Comparison of ENCODE assay signal across 8 cellular contexts in the genomic region with DNA sequence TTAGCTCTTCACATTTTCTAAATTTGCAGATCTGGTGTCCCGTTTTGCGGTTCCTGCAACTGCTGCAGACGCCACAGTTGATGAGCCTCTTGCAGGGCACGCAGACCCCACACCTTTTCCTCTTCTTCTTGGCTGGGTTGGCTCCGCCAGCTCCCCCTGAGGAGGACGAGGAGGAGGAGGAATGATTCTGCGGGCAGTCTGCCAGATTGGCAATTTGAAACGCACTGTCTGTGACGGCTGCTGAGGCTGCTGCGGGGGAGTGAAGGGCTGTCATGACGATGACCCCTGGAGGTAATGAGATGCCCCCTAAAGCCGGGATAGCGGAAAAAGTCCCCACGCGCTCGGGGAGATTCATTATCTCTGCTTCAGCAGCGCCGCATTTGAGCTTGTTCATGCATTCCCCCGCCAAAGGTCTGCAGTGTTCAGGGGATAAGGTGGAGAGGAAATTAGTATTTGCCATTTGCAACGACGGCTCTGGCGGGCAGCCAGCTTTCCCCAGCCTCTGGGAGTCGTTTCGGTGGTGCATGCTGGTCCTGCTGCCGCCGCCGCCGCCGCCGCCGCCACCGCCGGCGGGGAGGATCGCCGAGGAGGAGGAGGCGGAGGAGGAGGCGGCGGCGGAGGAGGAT. TPM values are rescaled to one million over a fixed set of nuclear protein-coding genes. Genes with fewer than 3 reads are reported as not detected.
A peak's percentile ranks its signal among the peaks of the same experiment; 100 is the strongest.
DNase-seq lines count a peak whose midpoint lies in the region; ATAC-seq and TF ChIP-seq lines count a peak whose summit lies in the region.

No MANE protein-coding gene starts in this region.

- H3K79me2 ChIP-seq in KMS-11 (ENCODE audit: insufficient read depth, low read depth), result peaks cover 51% of the 10 kb centered on the region

- no peak overlapping the region for H3K27ac Mint-ChIP-seq in activated naive CD4-positive, alpha-beta T cell treated with anti-CD3 and anti-CD28 coated beads for 36 hours

- H2BK12ac ChIP-seq in neuronal stem cell (ENCODE audit: low read length), result no peak overlapping the region

- no peak overlapping the region for H4K91ac ChIP-seq in neuronal stem cell (ENCODE audit: low read depth, low read length, poor library complexity)

- no peak for TF ChIP-seq POLR2A in vagina (IDR thresholded peaks at IDR 0.05)

- peak overlapping the region; percentile 87 for H2BK5ac ChIP-seq in neuronal stem cell (ENCODE audit: low read length)

- no peak for TF ChIP-seq CTCF in KMS-11 (conservative IDR thresholded peaks at IDR 0.05; ENCODE audit: low read depth, low read length)
- no peak for TF ChIP-seq CTCF in RWPE1 (conservative IDR thresholded peaks at IDR 0.05; ENCODE audit: low read depth)
- no peak for TF ChIP-seq CTCF in vagina (IDR thresholded peaks at IDR 0.05)

- no peaks in the 10 kb centered on the region for H3K27me3 ChIP-seq in KMS-11 (ENCODE audit: insufficient read depth, low read depth)
- no peaks in the 10 kb centered on the region for H3K27me3 ChIP-seq in neuronal stem cell (ENCODE audit: control insufficient read depth in 3 of 3, insufficient read depth in 3 of 3, low read depth in 1 of 3, low read length in 3 of 3)
- H3K27me3 ChIP-seq in vagina, result no peaks in the 10 kb centered on the region

- no peak overlapping the region for H3K4ac ChIP-seq in neuronal stem cell (ENCODE audit: low read length)

- peaks cover 28% of the 10 kb centered on the region for H3K4me1 Mint-ChIP-seq in activated naive CD4-positive, alpha-beta T cell treated with anti-CD3 and anti-CD28 coated beads for 36 hours (ENCODE audit: low read depth)

- H3K4me3 ChIP-seq in KMS-11 (IDR thresholded peaks at IDR 0.05; ENCODE audit: insufficient read depth, low read depth, low read length) (peak overlapping the region; percentile 38), neuronal stem cell (ENCODE audit: low read length in 2 of 2) (peak overlapping the region; percentile 61 to 77), vagina (peak overlapping the region; percentile 55 to 64)

- no peaks in the 10 kb centered on the region for H3K36me3 Mint-ChIP-seq in activated naive CD4-positive, alpha-beta T cell treated with anti-CD3 and anti-CD28 coated beads for 36 hours (ENCODE audit: low read depth)

- peaks cover 56% of the 10 kb centered on the region for H3K27me3 Mint-ChIP-seq in activated naive CD4-positive, alpha-beta T cell treated with anti-CD3 and anti-CD28 coated beads for 36 hours (ENCODE audit: low read depth)

- CTCF ChIA-PET in RWPE1 (lab: Yijun Ruan, JAX), result no interaction called here
- CTCF ChIA-PET in activated naive CD4-positive, alpha-beta T cell treated with anti-CD3 and anti-CD28 coated beads for 36 hours (lab: Charles Lee), result interaction anchor here (1.1 kb wide), 1 partner anchor 9 kb away, joined by 3 read pairs; no protein-coding TSS in a partner anchor

- peak overlapping the region; percentile 75 for H3K4me2 ChIP-seq in KMS-11
- peak overlapping the region; percentile 85 for H3K4me2 ChIP-seq in neuronal stem cell (ENCODE audit: insufficient read depth, low read length, poor library complexity, severe bottlenecking)

- DNase-seq in EH (ENCODE audit: low read depth) (peak; percentile 48), RWPE1 (ENCODE audit: low spot score) (peak; percentile 13), glomerular visceral epithelial cell (ENCODE audit: extremely low spot score) (peak; percentile 82), neuronal stem cell (ENCODE audit: low spot score) (peak; percentile 68), vagina (ENCODE audit: extremely low spot score in 2 of 2) (no peak)
- DNase-seq in activated naive CD4-positive, alpha-beta T cell treated with anti-CD3 and anti-CD28 coated beads for 36 hours, result peak; percentile 43

- H4K8ac ChIP-seq in neuronal stem cell (ENCODE audit: low read depth, low read length), result no peak overlapping the region

- peak overlapping the region; percentile 86 for H3K27ac ChIP-seq in KMS-11
- H3K27ac ChIP-seq in RWPE1, result no peak overlapping the region
- H3K27ac ChIP-seq in neuronal stem cell (replicated peaks; ENCODE audit: low read length), result peak overlapping the region; percentile 97
- H3K27ac ChIP-seq in vagina, result no peak overlapping the region

- H2AFZ ChIP-seq in KMS-11 (ENCODE audit: low read depth), result peak overlapping the region; percentile 20
- H2AFZ ChIP-seq in neuronal stem cell (ENCODE audit: low read length), result peak overlapping the region; percentile 85

- H3K18ac ChIP-seq in neuronal stem cell (ENCODE audit: low read length), result peak overlapping the region; percentile 84

- H3K23ac ChIP-seq in neuronal stem cell (ENCODE audit: low read depth, low read length, poor library complexity), result no peak overlapping the region

- H2AK5ac ChIP-seq in neuronal stem cell (ENCODE audit: low read depth, low read length), result peak overlapping the region; percentile 38

- peak overlapping the region; percentile 44 for H3K4me3 Mint-ChIP-seq in activated naive CD4-positive, alpha-beta T cell treated with anti-CD3 and anti-CD28 coated beads for 36 hours

- peak; percentile 11 for ATAC-seq in GM21786 (IDR thresholded peaks at IDR 0.05; ENCODE audit: unreplicated experiment)

- WGBS in neuronal stem cell (ENCODE audit: extremely low coverage in 2 of 2, insufficient read length in 2 of 2, insufficient replicate concordance in 1 of 2), 2 donors, result no CpG with 5 or more reads among the region's 40 CpGs

- H3K9ac ChIP-seq in KMS-11 (peak overlapping the region; percentile 61), neuronal stem cell (ENCODE audit: low read depth, low read length, poor library complexity) (peak overlapping the region; percentile 64)

- no peaks in the 10 kb centered on the region for H3K9me3 Mint-ChIP-seq in activated naive CD4-positive, alpha-beta T cell treated with anti-CD3 and anti-CD28 coated beads for 36 hours

- H3K79me1 ChIP-seq in neuronal stem cell (ENCODE audit: low read depth, low read length), result no peaks in the 10 kb centered on the region

- no peaks in the 10 kb centered on the region for H3K9me3 ChIP-seq in neuronal stem cell (replicated peaks in 1 of 2; ENCODE audit: control insufficient read depth in 2 of 2, insufficient read depth in 1 of 2, low read depth in 1 of 2, low read length in 2 of 2)
- H3K9me3 ChIP-seq in vagina, result no peaks in the 10 kb centered on the region

- H2BK120ac ChIP-seq in neuronal stem cell (ENCODE audit: low read depth, low read length), result no peak overlapping the region

- H3K4me1 ChIP-seq in KMS-11 (ENCODE audit: low read depth, poor library complexity, severe bottlenecking), result peaks cover 43% of the 10 kb centered on the region
- peaks cover 6 to 33% of the 10 kb centered on the region in 2 donors for H3K4me1 ChIP-seq in neuronal stem cell (ENCODE audit: control insufficient read depth in 2 of 2, insufficient read depth in 1 of 2, low read depth in 1 of 2, low read length in 2 of 2)
- peaks cover 29% of the 10 kb centered on the region for H3K4me1 ChIP-seq in vagina

- POLR2A ChIA-PET in RWPE1 (lab: Yijun Ruan, JAX; ENCODE audit: low non-redundant PET), result no interaction called here

- H4K20me1 ChIP-seq in KMS-11 (ENCODE audit: insufficient read depth), result no peaks in the 10 kb centered on the region

- H3K14ac ChIP-seq in neuronal stem cell (ENCODE audit: low read length), result no peak overlapping the region

- no peaks in the 10 kb centered on the region for H3K36me3 ChIP-seq in KMS-11 (ENCODE audit: insufficient read depth)
- H3K36me3 ChIP-seq in neuronal stem cell (replicated peaks in 1 of 2; ENCODE audit: control insufficient read depth in 2 of 2, insufficient read depth in 2 of 2, low read length in 2 of 2), result peaks cover 0 to 16% of the 10 kb centered on the region in 2 donors
- H3K36me3 ChIP-seq in vagina, result no peaks in the 10 kb centered on the region

- H2BK15ac ChIP-seq in neuronal stem cell (ENCODE audit: low read length), result no peak overlapping the region

- intact Hi-C loops in activated naive CD4-positive, alpha-beta T cell treated with anti-CD3 and anti-CD28 coated beads for 36 hours (cut with micrococcal nuclease), result loop anchor here (5.0 kb wide), 1 partner anchor 981 kb away; the partner anchor contains the start of gene PPA2
- intact Hi-C loops in vagina (cut with DNase I), result no loop called here

RNA-seq across cellular contexts. Expression of gene CXXC4, which starts 3.8 kb away (rescaled TPM):
- total RNA-seq in activated naive CD4-positive, alpha-beta T cell treated with anti-CD3 and anti-CD28 coated beads for 36 hours, result not detected
- polyA plus RNA-seq in neuronal stem cell (2013, experiment 1 of 2), result 33.7 TPM
- 36.4 TPM for polyA plus RNA-seq in neuronal stem cell (2013, experiment 2 of 2)
- 0.74 TPM for total RNA-seq in vagina

Comparison
In these comparisons a context has a peak if more than half of its experiments do, and no peak if none do; other contexts are left out.
1. DNase-seq: peak in EH (single experiment), RWPE1 (single experiment), activated naive CD4-positive, alpha-beta T cell treated with anti-CD3 and anti-CD28 coated beads for 36 hours (single experiment), glomerular visceral epithelial cell (single experiment) and neuronal stem cell (single experiment); none in vagina (0 of 2).
2. H3K27ac ChIP-seq: peak in KMS-11 (single experiment) and neuronal stem cell (single experiment); none in RWPE1 (single experiment) and vagina (single experiment).
3. Peak in every context shown above with its lines, with median percentiles within 50 percentile points of each other: H3K4me3 ChIP-seq.